Comparison of ENCODE assay signal across 17 cellular contexts in genomic region chr18:45626330-45627203, GRCh38. TPM values are rescaled to one million over a fixed set of nuclear protein-coding genes. Genes with fewer than 3 reads are reported as not detected.
DNase-seq lines count a peak whose midpoint lies in the region; ATAC-seq, FAIRE-seq and TF ChIP-seq lines count a peak whose summit lies in the region.
"Had no signal": no experiment of that assay in that cellular context is flagged by ENCODE, and none has a peak within 500 bp of the region (broad histone marks: within the 10 kb centered on the region; RNA-seq: fewer than 3 reads in every experiment).

No MANE protein-coding gene starts in this region.

- peak overlapping the region; percentile 68 for H3K4me2 ChIP-seq in keratinocyte (ENCODE audit: control insufficient read depth, extremely low read depth, insufficient read depth, low read depth, low read length)

- no peaks in the 10 kb centered on the region for H3K27me3 ChIP-seq in keratinocyte (ENCODE audit: control insufficient read depth, extremely low read depth, insufficient read depth, low read length)

- peak overlapping the region; percentile 67 for H3K27ac Mint-ChIP-seq in HFFc6
- no peak overlapping the region for H3K27ac Mint-ChIP-seq in activated CD4-positive, alpha-beta T cell treated with anti-CD3 and anti-CD28 coated beads for 36 hours
- H3K27ac Mint-ChIP-seq: stimulated activated memory B cell treated with anti-CD40 and anti-IgM and Interleukin-4, amounts not matched to agents 10 μg/mL and 1 μg/mL and 100 μg/mL, for 72 hours had no signal

- intact Hi-C loops in activated CD4-positive, alpha-beta T cell treated with anti-CD3 and anti-CD28 coated beads for 36 hours (cut with DNase I, micrococcal nuclease) = no loop called here

- no peaks in the 10 kb centered on the region for H3K36me3 Mint-ChIP-seq in HFFc6 (ENCODE audit: low read depth)
- no peaks in the 10 kb centered on the region for H3K36me3 Mint-ChIP-seq in activated CD4-positive, alpha-beta T cell treated with anti-CD3 and anti-CD28 coated beads for 36 hours (ENCODE audit: low read depth)
- H3K36me3 Mint-ChIP-seq: stimulated activated memory B cell treated with anti-CD40 and anti-IgM and Interleukin-4, amounts not matched to agents 10 μg/mL and 1 μg/mL and 100 μg/mL, for 72 hours had no signal

- POLR2A ChIA-PET in activated CD4-positive, alpha-beta T cell treated with anti-CD3 and anti-CD28 coated beads for 36 hours (lab: Charles Lee) = no interaction called here

- TF ChIP-seq CTCF in HFFc6 (IDR thresholded peaks at IDR 0.05) (no peak), keratinocyte (optimal IDR thresholded peaks at IDR 0.05 in 1 of 3, IDR thresholded peaks at IDR 0.05 in 1 of 3, conservative IDR thresholded peaks at IDR 0.05 in 1 of 3; ENCODE audit: extremely low read depth in 1 of 3, insufficient read depth in 2 of 3, low read length in 3 of 3) (no peak)

- H3K27me3 Mint-ChIP-seq in HFFc6 (ENCODE audit: insufficient read depth) = peaks cover 14% of the 10 kb centered on the region
- H3K27me3 Mint-ChIP-seq in activated CD4-positive, alpha-beta T cell treated with anti-CD3 and anti-CD28 coated beads for 36 hours = peaks cover 9% of the 10 kb centered on the region

- no peak overlapping the region for H3K4me3 ChIP-seq in keratinocyte (ENCODE audit: control insufficient read depth in 2 of 3, extremely low read depth in 1 of 3, insufficient read depth in 2 of 3, low read depth in 1 of 3, low read length in 3 of 3)
- H3K4me3 ChIP-seq: skin epidermis had no signal

- no peaks in the 10 kb centered on the region for H3K36me3 ChIP-seq in keratinocyte (ENCODE audit: control insufficient read depth in 2 of 2, extremely low read depth in 1 of 2, insufficient read depth in 2 of 2, low read length in 2 of 2)

- CTCF ChIA-PET in activated CD4-positive, alpha-beta T cell treated with anti-CD3 and anti-CD28 coated beads for 36 hours (lab: Charles Lee) = interaction anchor here (0.5 to 0.6 kb wide), 2 partner anchors 72 to 1034 kb away, joined by 3 read pairs; no protein-coding TSS in a partner anchor

- H3K9me3 ChIP-seq in keratinocyte (ENCODE audit: control insufficient read depth, low read depth, low read length) = no peaks in the 10 kb centered on the region

- H2AFZ ChIP-seq in keratinocyte (ENCODE audit: control insufficient read depth, low read length) = no peak overlapping the region

- peak overlapping the region; percentile 50 for H3K4me3 Mint-ChIP-seq in HFFc6
- no peak overlapping the region for H3K4me3 Mint-ChIP-seq in activated CD4-positive, alpha-beta T cell treated with anti-CD3 and anti-CD28 coated beads for 36 hours
- H3K4me3 Mint-ChIP-seq: activated T-cell treated with anti-CD3 and anti-CD28 coated beads, Interleukin-2, amount 50 U/mL, for 4 hours; stimulated activated memory B cell treated with anti-CD40 and anti-IgM and Interleukin-4, amounts not matched to agents 10 μg/mL and 1 μg/mL and 100 μg/mL, for 72 hours had no signal

- no peaks in the 10 kb centered on the region for H4K20me1 ChIP-seq in keratinocyte (ENCODE audit: control insufficient read depth, extremely low read depth, insufficient read depth, low read length)

- dilution Hi-C loops in keratinocyte (cut with MboI; ENCODE audit: extremely low pct_ligation_motif_present, low sequenced_read_pairs) = no loop called here

- peak; percentile 91 for FAIRE-seq in keratinocyte (lab: Jason Lieb, UNC)
- FAIRE-seq: GM18507 had no signal

- H3K4me1 Mint-ChIP-seq in HFFc6 (ENCODE audit: low read depth) = peaks cover 36% of the 10 kb centered on the region
- H3K4me1 Mint-ChIP-seq in activated CD4-positive, alpha-beta T cell treated with anti-CD3 and anti-CD28 coated beads for 36 hours = peaks cover 5% of the 10 kb centered on the region
- H3K4me1 Mint-ChIP-seq: stimulated activated memory B cell treated with anti-CD40 and anti-IgM and Interleukin-4, amounts not matched to agents 10 μg/mL and 1 μg/mL and 100 μg/mL, for 72 hours had no signal

- H3K9me3 Mint-ChIP-seq in HFFc6 = no peaks in the 10 kb centered on the region
- no peaks in the 10 kb centered on the region for H3K9me3 Mint-ChIP-seq in activated CD4-positive, alpha-beta T cell treated with anti-CD3 and anti-CD28 coated beads for 36 hours (ENCODE audit: low read depth)
- H3K9me3 Mint-ChIP-seq: activated T-cell treated with anti-CD3 and anti-CD28 coated beads, Interleukin-2, amount 50 U/mL, for 4 hours; stimulated activated memory B cell treated with anti-CD40 and anti-IgM and Interleukin-4, amounts not matched to agents 10 μg/mL and 1 μg/mL and 100 μg/mL, for 72 hours had no signal

- H3K79me2 ChIP-seq in keratinocyte (ENCODE audit: control insufficient read depth, insufficient read depth, low read length) = no peaks in the 10 kb centered on the region

- peak overlapping the region; percentile 5 for H3K27ac ChIP-seq in keratinocyte (ENCODE audit: control insufficient read depth, insufficient read depth, low read length)
- H3K27ac ChIP-seq: C4-2B had no signal

- no peak overlapping the region for H3K9ac ChIP-seq in keratinocyte (ENCODE audit: control insufficient read depth, extremely low read depth, insufficient read depth, low read length)

- H3K4me1 ChIP-seq in keratinocyte (ENCODE audit: control insufficient read depth, extremely low read depth, insufficient read depth, low read length) = peaks cover 21% of the 10 kb centered on the region

- no peak for ATAC-seq in HG03378 (IDR thresholded peaks at IDR 0.05; ENCODE audit: unreplicated experiment)
- ATAC-seq in activated CD4-positive, alpha-beta T cell treated with anti-CD3 and anti-CD28 coated beads for 36 hours = no peak
- ATAC-seq: activated T-cell treated with anti-CD3 and anti-CD28 coated beads, Interleukin-2, amount 50 U/mL, for 4 hours; stimulated activated memory B cell treated with anti-CD40 and anti-IgM and Interleukin-4, amounts not matched to agents 10 μg/mL and 1 μg/mL and 100 μg/mL, for 72 hours had no signal

- peak; percentile 71 for DNase-seq in A172 (ENCODE audit: low spot score)
- DNase-seq in HFFc6 = peak; percentile 51
- DNase-seq in astrocyte of the hippocampus (ENCODE audit: low read depth, low spot score) = peak; percentile 68
- no peak for DNase-seq in keratinocyte (ENCODE audit: low read depth, low spot score)
- no peak for DNase-seq in activated CD4-positive, alpha-beta T cell treated with anti-CD3 and anti-CD28 coated beads for 48 hours
- DNase-seq in stimulated activated CD4-positive, alpha-beta T cell treated with anti-CD3 and anti-CD28 coated beads, Interleukin-1b, Interleukin-23, amount 100 ng/mL, for 48 hours = no peak
- DNase-seq in activated CD4-positive, alpha-beta T cell treated with anti-CD3 and anti-CD28 coated beads for 36 hours = no peak
- DNase-seq: activated T-cell treated with anti-CD3 and anti-CD28 coated beads, Interleukin-2, amount 50 U/mL, for 4 hours; NCI-H2171 treated with DMSO at 0.1 percent for 48 hours; T-helper 2 cell had no signal

- no peaks in the 10 kb centered on the region for H3K9me1 ChIP-seq in keratinocyte (ENCODE audit: control insufficient read depth, extremely low read depth, insufficient read depth, low read length)

RNA-seq across cellular contexts. Expression of gene SLC14A2, which starts 11.3 kb away (rescaled TPM):
- not detected in 2 replicates for total RNA-seq in A172 (2014; rRNA removed; shearing (Covaris generic))
- not detected for total RNA-seq in HFFc6 (2021; fragmentation: NEBNext Ultra II Directional; extraction: Animal tissue kit (Norgen Biotek cat#: 25700))
- 0.03 TPM in 1 of 3 replicates, not detected in the others for polyA plus RNA-seq in keratinocyte
- polyA plus RNA-seq in keratinocyte (2011; ENCODE audit: low read depth) = not detected
- not detected in 2 replicates for polyA plus RNA-seq in keratinocyte (2011; cell fraction: cytosol; rRNA removed)
- polyA plus RNA-seq in keratinocyte (2011; cell fraction: nucleus; rRNA removed) = 0.03 and 0.08 TPM in 2 replicates
- polyA plus RNA-seq in keratinocyte (2012; ENCODE audit: low replicate concordance) = 0.03 TPM in 1 of 2 replicates, not detected in the other
- polyA minus RNA-seq in keratinocyte = not detected in 3 replicates
- polyA minus RNA-seq in keratinocyte (2011; cell fraction: cytosol; rRNA and poly(A)+ RNA removed) = not detected
- not detected in 2 replicates for polyA minus RNA-seq in keratinocyte (2011; cell fraction: nucleus; rRNA and poly(A)+ RNA removed)
- under 1 TPM; 0.09 to 0.11 TPM for total RNA-seq in activated CD4-positive, alpha-beta T cell treated with anti-CD3 and anti-CD28 coated beads for 36 hours
- total RNA-seq: activated T-cell treated with anti-CD3 and anti-CD28 coated beads, Interleukin-2, amount 50 U/mL, for 4 hours; dermis microvascular lymphatic vessel endothelial cell; liver had no signal

Comparison
In these comparisons a context has a peak if more than half of its experiments do, and no peak if none do; other contexts are left out.
1. DNase-seq: peak in A172 (single experiment), HFFc6 (single experiment) and astrocyte of the hippocampus (single experiment); none in keratinocyte (single experiment), activated CD4-positive, alpha-beta T cell treated with anti-CD3 and anti-CD28 coated beads for 48 hours (single experiment), stimulated activated CD4-positive, alpha-beta T cell treated with anti-CD3 and anti-CD28 coated beads, Interleukin-1b, Interleukin-23, amount 100 ng/mL, for 48 hours (single experiment) and activated CD4-positive, alpha-beta T cell treated with anti-CD3 and anti-CD28 coated beads for 36 hours (single experiment).